ENCODE assay signal across 35 cellular contexts in genomic region chr11:77697865-77698264, GRCh38.
"Had no signal": no experiment of that assay in that cellular context is flagged by ENCODE, and none has a peak within 500 bp of the region (broad histone marks: within the 10 kb centered on the region; RNA-seq: fewer than 3 reads in every experiment).

No MANE protein-coding gene starts in this region.

- DNase-seq: Karpas-422, Kasumi-1, MG63, MM.1S, MV-4-11, NCI-H1048, NCI-H1092, NCI-H1092 treated with DMSO at 0.1 percent for 48 hours, NCI-H1105, NCI-H1105 treated with DMSO at 0.1 percent for 48 hours, NCI-H1417, NCI-H1417 treated with DMSO at 0.1 percent for 48 hours, NCI-H1436, NCI-H1436 treated with DMSO at 0.1 percent for 48 hours, NCI-H146, NCI-H1694, NCI-H1694 treated with DMSO at 0.1 percent for 48 hours, NCI-H187, NCI-H187 treated with DMSO at 0.1 percent for 48 hours, NCI-H1930, NCI-H2029, NCI-H2029 treated with DMSO at 0.1 percent for 48 hours, NCI-H2081 treated with DMSO at 0.1 percent for 48 hours, NCI-H2107, NCI-H2171, NCI-H2171 treated with DMSO at 0.1 percent for 48 hours, NCI-H2227 treated with DMSO at 0.1 percent for 48 hours, NCI-H226, NCI-H345, NCI-H446, NCI-H446 treated with DMSO at 0.1 percent for 48 hours, NCI-H510A, NCI-H510A treated with DMSO at 0.1 percent for 48 hours, NCI-H524, NCI-H524 treated with DMSO at 0.1 percent for 48 hours had no signal

- H3K9me3 ChIP-seq: MG63 had no signal

- H3K27me3 ChIP-seq: MG63 had no signal

- H3K4me3 ChIP-seq: MG63 had no signal
